ENCODE assay signal across 21 cellular contexts in genomic region chr3:5231067-5231466, GRCh38. TPM values are rescaled to one million over a fixed set of nuclear protein-coding genes. Genes with fewer than 3 reads are reported as not detected.
DNase-seq lines count a peak whose midpoint lies in the region; ATAC-seq and TF ChIP-seq lines count a peak whose summit lies in the region.
"Had no signal": no experiment of that assay in that cellular context is flagged by ENCODE, and none has a peak within 500 bp of the region (broad histone marks: within the 10 kb centered on the region; RNA-seq: fewer than 3 reads in every experiment).

No MANE protein-coding gene starts in this region.

- no peaks in the 10 kb centered on the region for H3K9me3 Mint-ChIP-seq in neural crest cell
- H3K9me3 Mint-ChIP-seq in activated T-cell treated with anti-CD3 and anti-CD28 coated beads, Interleukin-2, amount 50 U/mL, for 24 hours: no peaks in the 10 kb centered on the region
- H3K9me3 Mint-ChIP-seq: activated CD8-positive, alpha-beta T cell treated with anti-CD3 and anti-CD28 coated beads for 36 hours; memory B cell; stimulated activated naive CD8-positive, alpha-beta T cell treated with anti-CD3 and anti-CD28 coated beads, Interleukin-15, amount 100 ng/mL, for 72 hours; T-cell had no signal

- no peak for TF ChIP-seq CTCF in neural crest cell (conservative IDR thresholded peaks at IDR 0.05)

- DNase-seq in NCI-H748 (lab: John Stamatoyannopoulos, UW; ENCODE audit: unreplicated experiment) (peak; percentile 34), NCI-H748 treated with DMSO at 0.1 percent for 48 hours (lab: John Stamatoyannopoulos, UW) (no peak), NCI-H1092 (lab: John Stamatoyannopoulos, UW) (peak; percentile 24), NCI-H524 treated with DMSO at 0.1 percent for 48 hours (lab: John Stamatoyannopoulos, UW) (peak; percentile 42), neural crest cell (ENCODE audit: low read depth, low spot score) (no peak), kidney tubule cell (ENCODE audit: low spot score) (no peak)
- DNase-seq in activated T-cell treated with anti-CD3 and anti-CD28 coated beads, Interleukin-2, amount 50 U/mL, for 24 hours: no peak
- DNase-seq: activated CD8-positive, alpha-beta T cell treated with anti-CD3 and anti-CD28 coated beads for 36 hours; activated T-cell treated with anti-CD3 and anti-CD28 coated beads for 4 hours; colonic mucosa; effector memory CD4-positive, alpha-beta T cell; erythroblast; GOT3; left cardiac atrium; NCI-H187 treated with DMSO at 0.1 percent for 48 hours; SIG-M5; stimulated activated naive CD8-positive, alpha-beta T cell treated with anti-CD3 and anti-CD28 coated beads, Interleukin-15, amount 100 ng/mL, for 72 hours; T-cell; tibial artery had no signal

- peak overlapping the region; percentile 20 for H3K27ac Mint-ChIP-seq in neural crest cell (ENCODE audit: unreplicated experiment)
- H3K27ac Mint-ChIP-seq in activated T-cell treated with anti-CD3 and anti-CD28 coated beads, Interleukin-2, amount 50 U/mL, for 24 hours: no peak overlapping the region
- H3K27ac Mint-ChIP-seq: activated CD8-positive, alpha-beta T cell treated with anti-CD3 and anti-CD28 coated beads for 36 hours; memory B cell; stimulated activated naive CD8-positive, alpha-beta T cell treated with anti-CD3 and anti-CD28 coated beads, Interleukin-15, amount 100 ng/mL, for 72 hours; T-cell had no signal

- H3K4me1 Mint-ChIP-seq in neural crest cell: no peaks in the 10 kb centered on the region
- peaks cover 2% of the 10 kb centered on the region for H3K4me1 Mint-ChIP-seq in activated T-cell treated with anti-CD3 and anti-CD28 coated beads, Interleukin-2, amount 50 U/mL, for 24 hours (ENCODE audit: low read depth)
- H3K4me1 Mint-ChIP-seq: memory B cell; stimulated activated naive CD8-positive, alpha-beta T cell treated with anti-CD3 and anti-CD28 coated beads, Interleukin-15, amount 100 ng/mL, for 72 hours had no signal

- no peaks in the 10 kb centered on the region for H3K36me3 Mint-ChIP-seq in neural crest cell (ENCODE audit: low read depth)
- H3K36me3 Mint-ChIP-seq in activated T-cell treated with anti-CD3 and anti-CD28 coated beads, Interleukin-2, amount 50 U/mL, for 24 hours (ENCODE audit: low read depth): no peaks in the 10 kb centered on the region
- H3K36me3 Mint-ChIP-seq: memory B cell, T-cell had no signal

- no peaks in the 10 kb centered on the region for H3K27me3 Mint-ChIP-seq in neural crest cell (ENCODE audit: low read depth)
- no peaks in the 10 kb centered on the region for H3K27me3 Mint-ChIP-seq in activated T-cell treated with anti-CD3 and anti-CD28 coated beads, Interleukin-2, amount 50 U/mL, for 24 hours
- H3K27me3 Mint-ChIP-seq: activated CD8-positive, alpha-beta T cell treated with anti-CD3 and anti-CD28 coated beads for 36 hours; memory B cell; stimulated activated naive CD8-positive, alpha-beta T cell treated with anti-CD3 and anti-CD28 coated beads, Interleukin-15, amount 100 ng/mL, for 72 hours had no signal

- no peak overlapping the region for H3K4me3 Mint-ChIP-seq in neural crest cell
- no peak overlapping the region for H3K4me3 Mint-ChIP-seq in activated T-cell treated with anti-CD3 and anti-CD28 coated beads, Interleukin-2, amount 50 U/mL, for 24 hours
- H3K4me3 Mint-ChIP-seq: activated CD8-positive, alpha-beta T cell treated with anti-CD3 and anti-CD28 coated beads for 36 hours; memory B cell; stimulated activated naive CD8-positive, alpha-beta T cell treated with anti-CD3 and anti-CD28 coated beads, Interleukin-15, amount 100 ng/mL, for 72 hours; T-cell had no signal

- ATAC-seq in GM21786 (IDR thresholded peaks at IDR 0.05; ENCODE audit: unreplicated experiment): no peak
- ATAC-seq: activated CD8-positive, alpha-beta T cell treated with anti-CD3 and anti-CD28 coated beads for 36 hours; left cardiac atrium; stimulated activated naive CD8-positive, alpha-beta T cell treated with anti-CD3 and anti-CD28 coated beads, Interleukin-15, amount 100 ng/mL, for 72 hours; T-cell had no signal

RNA-seq across cellular contexts. Expression of gene EDEM1, which starts 43.6 kb away (rescaled TPM):
- 19.7 and 21.2 TPM in 2 replicates for total RNA-seq in neural crest cell

Comparison
In these comparisons a context has a peak if more than half of its experiments do, and no peak if none do; other contexts are left out.
1. DNase-seq: peak in NCI-H748 (single experiment), NCI-H1092 (single experiment) and NCI-H524 treated with DMSO at 0.1 percent for 48 hours (single experiment); none in NCI-H748 treated with DMSO at 0.1 percent for 48 hours (single experiment), neural crest cell (single experiment), activated T-cell treated with anti-CD3 and anti-CD28 coated beads, Interleukin-2, amount 50 U/mL, for 24 hours (single experiment) and kidney tubule cell (single experiment).